1 cellular context compared by ENCODE assay signal in genomic region chr11:95923730-95924413, GRCh38.
TF ChIP-seq lines count a peak whose summit lies in the region.

TSS of gene MTMR2 (minus strand) at chr11:95924107. CDS start at chr11:95923954, 153 bp downstream.

TF ChIP-seq in HepG2, 621 proteins besides CTCF, POLR2A, EP300 and RAD21 (continued from another document and continues in another):
- TF ChIP-seq SYNCRIP (IDR thresholded peaks at IDR 0.05; ENCODE audit: insufficient read depth, low read depth, low read length) (no peak), LCORL (IDR thresholded peaks at IDR 0.05) (no peak), LCORL (CRISPR knock-in tag; IDR thresholded peaks at IDR 0.05) (peak; percentile 71; the same call in 1 of the 2 replicates), ZNF792 (CRISPR knock-in tag; IDR thresholded peaks at IDR 0.05) (peak; percentile 70), ZNF225 (CRISPR knock-in tag; IDR thresholded peaks at IDR 0.05) (peak; percentile 51; the same call in 1 of the 2 replicates), ZNF546 (CRISPR knock-in tag; conservative IDR thresholded peaks at IDR 0.05) (peak; percentile 97), ZNF350 (CRISPR knock-in tag; IDR thresholded peaks at IDR 0.05; ENCODE audit: borderline replicate concordance, low read depth) (peak; percentile 91), ZC3H13 (CRISPR knock-in tag; IDR thresholded peaks at IDR 0.05) (no peak), SKI (IDR thresholded peaks at IDR 0.05; ENCODE audit: partially characterized antibody) (peak; percentile 45), HDAC1 (CRISPR knock-in tag; IDR thresholded peaks at IDR 0.05) (peak; percentile 99), CBX5 (CRISPR knock-in tag; IDR thresholded peaks at IDR 0.05; ENCODE audit: borderline replicate concordance) (no peak; the same call in 1 of the 2 replicates), XRCC5 (optimal IDR thresholded peaks at IDR 0.05; ENCODE audit: low read length) (peak; percentile 76), ZNF296 (CRISPR knock-in tag; conservative IDR thresholded peaks at IDR 0.05) (no peak; the same call in 1 of the 2 replicates), JUND (CRISPR knock-in tag; IDR thresholded peaks at IDR 0.05) (no peak), ZNF878 (CRISPR knock-in tag; IDR thresholded peaks at IDR 0.05) (peak; percentile 43; the same call in 1 of the 2 replicates), CCDC6 (CRISPR knock-in tag; IDR thresholded peaks at IDR 0.05) (peak; percentile 74; the same call in 1 of the 2 replicates), EED (CRISPR knock-in tag; IDR thresholded peaks at IDR 0.05) (peak; percentile 95; the same call in 1 of the 2 replicates), ZNF713 (CRISPR knock-in tag; IDR thresholded peaks at IDR 0.05) (no peak), RNF2 (conservative IDR thresholded peaks at IDR 0.05; ENCODE audit: low read depth) (0 out of 2 replicates have a peak, but pooled peaks have one; percentile 39), ARNT2 (CRISPR knock-in tag; IDR thresholded peaks at IDR 0.05; ENCODE audit: low read depth) (peak; percentile 83), PITX1 (CRISPR knock-in tag; IDR thresholded peaks at IDR 0.05) (peak; percentile 75), NAIF1 (CRISPR knock-in tag; IDR thresholded peaks at IDR 0.05; ENCODE audit: borderline replicate concordance) (no peak), ZNF773 (CRISPR knock-in tag; IDR thresholded peaks at IDR 0.05; ENCODE audit: borderline replicate concordance) (peak; percentile 49; the same call in 1 of the 2 replicates), ZNF790 (CRISPR knock-in tag; IDR thresholded peaks at IDR 0.05; ENCODE audit: borderline replicate concordance) (0 out of 2 replicates have a peak, but pooled peaks have one; percentile 81), GABPB1 (CRISPR knock-in tag; IDR thresholded peaks at IDR 0.05) (peak; percentile 99)
- TF ChIP-seq, protein P1, sequence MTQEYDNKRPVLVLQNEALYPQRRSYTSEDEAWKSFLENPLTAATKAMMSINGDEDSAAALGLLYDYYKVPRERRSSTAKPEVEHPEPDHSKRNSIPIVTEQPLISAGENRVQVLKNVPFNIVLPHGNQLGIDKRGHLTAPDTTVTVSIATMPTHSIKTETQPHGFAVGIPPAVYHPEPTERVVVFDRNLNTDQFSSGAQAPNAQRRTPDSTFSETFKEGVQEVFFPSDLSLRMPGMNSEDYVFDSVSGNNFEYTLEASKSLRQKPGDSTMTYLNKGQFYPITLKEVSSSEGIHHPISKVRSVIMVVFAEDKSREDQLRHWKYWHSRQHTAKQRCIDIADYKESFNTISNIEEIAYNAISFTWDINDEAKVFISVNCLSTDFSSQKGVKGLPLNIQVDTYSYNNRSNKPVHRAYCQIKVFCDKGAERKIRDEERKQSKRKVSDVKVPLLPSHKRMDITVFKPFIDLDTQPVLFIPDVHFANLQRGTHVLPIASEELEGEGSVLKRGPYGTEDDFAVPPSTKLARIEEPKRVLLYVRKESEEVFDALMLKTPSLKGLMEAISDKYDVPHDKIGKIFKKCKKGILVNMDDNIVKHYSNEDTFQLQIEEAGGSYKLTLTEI (CRISPR knock-in tag; conservative IDR thresholded peaks at IDR 0.05) = no peak
- TF ChIP-seq, protein P2, sequence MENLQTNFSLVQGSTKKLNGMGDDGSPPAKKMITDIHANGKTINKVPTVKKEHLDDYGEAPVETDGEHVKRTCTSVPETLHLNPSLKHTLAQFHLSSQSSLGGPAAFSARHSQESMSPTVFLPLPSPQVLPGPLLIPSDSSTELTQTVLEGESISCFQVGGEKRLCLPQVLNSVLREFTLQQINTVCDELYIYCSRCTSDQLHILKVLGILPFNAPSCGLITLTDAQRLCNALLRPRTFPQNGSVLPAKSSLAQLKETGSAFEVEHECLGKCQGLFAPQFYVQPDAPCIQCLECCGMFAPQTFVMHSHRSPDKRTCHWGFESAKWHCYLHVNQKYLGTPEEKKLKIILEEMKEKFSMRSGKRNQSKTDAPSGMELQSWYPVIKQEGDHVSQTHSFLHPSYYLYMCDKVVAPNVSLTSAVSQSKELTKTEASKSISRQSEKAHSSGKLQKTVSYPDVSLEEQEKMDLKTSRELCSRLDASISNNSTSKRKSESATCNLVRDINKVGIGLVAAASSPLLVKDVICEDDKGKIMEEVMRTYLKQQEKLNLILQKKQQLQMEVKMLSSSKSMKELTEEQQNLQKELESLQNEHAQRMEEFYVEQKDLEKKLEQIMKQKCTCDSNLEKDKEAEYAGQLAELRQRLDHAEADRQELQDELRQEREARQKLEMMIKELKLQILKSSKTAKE (CRISPR knock-in tag; IDR thresholded peaks at IDR 0.05; ENCODE audit: borderline replicate concordance) = 0 out of 2 replicates have a peak, but pooled peaks have one; percentile 18
- TF ChIP-seq, protein P3, sequence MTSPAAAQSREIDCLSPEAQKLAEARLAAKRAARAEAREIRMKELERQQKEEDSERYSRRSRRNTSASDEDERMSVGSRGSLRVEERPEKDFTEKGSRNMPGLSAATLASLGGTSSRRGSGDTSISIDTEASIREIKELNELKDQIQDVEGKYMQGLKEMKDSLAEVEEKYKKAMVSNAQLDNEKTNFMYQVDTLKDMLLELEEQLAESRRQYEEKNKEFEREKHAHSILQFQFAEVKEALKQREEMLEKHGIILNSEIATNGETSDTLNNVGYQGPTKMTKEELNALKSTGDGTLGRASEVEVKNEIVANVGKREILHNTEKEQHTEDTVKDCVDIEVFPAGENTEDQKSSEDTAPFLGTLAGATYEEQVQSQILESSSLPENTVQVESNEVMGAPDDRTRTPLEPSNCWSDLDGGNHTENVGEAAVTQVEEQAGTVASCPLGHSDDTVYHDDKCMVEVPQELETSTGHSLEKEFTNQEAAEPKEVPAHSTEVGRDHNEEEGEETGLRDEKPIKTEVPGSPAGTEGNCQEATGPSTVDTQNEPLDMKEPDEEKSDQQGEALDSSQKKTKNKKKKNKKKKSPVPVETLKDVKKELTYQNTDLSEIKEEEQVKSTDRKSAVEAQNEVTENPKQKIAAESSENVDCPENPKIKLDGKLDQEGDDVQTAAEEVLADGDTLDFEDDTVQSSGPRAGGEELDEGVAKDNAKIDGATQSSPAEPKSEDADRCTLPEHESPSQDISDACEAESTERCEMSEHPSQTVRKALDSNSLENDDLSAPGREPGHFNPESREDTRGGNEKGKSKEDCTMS (CRISPR knock-in tag; conservative IDR thresholded peaks at IDR 0.05) = no peak
- TF ChIP-seq, protein P4, sequence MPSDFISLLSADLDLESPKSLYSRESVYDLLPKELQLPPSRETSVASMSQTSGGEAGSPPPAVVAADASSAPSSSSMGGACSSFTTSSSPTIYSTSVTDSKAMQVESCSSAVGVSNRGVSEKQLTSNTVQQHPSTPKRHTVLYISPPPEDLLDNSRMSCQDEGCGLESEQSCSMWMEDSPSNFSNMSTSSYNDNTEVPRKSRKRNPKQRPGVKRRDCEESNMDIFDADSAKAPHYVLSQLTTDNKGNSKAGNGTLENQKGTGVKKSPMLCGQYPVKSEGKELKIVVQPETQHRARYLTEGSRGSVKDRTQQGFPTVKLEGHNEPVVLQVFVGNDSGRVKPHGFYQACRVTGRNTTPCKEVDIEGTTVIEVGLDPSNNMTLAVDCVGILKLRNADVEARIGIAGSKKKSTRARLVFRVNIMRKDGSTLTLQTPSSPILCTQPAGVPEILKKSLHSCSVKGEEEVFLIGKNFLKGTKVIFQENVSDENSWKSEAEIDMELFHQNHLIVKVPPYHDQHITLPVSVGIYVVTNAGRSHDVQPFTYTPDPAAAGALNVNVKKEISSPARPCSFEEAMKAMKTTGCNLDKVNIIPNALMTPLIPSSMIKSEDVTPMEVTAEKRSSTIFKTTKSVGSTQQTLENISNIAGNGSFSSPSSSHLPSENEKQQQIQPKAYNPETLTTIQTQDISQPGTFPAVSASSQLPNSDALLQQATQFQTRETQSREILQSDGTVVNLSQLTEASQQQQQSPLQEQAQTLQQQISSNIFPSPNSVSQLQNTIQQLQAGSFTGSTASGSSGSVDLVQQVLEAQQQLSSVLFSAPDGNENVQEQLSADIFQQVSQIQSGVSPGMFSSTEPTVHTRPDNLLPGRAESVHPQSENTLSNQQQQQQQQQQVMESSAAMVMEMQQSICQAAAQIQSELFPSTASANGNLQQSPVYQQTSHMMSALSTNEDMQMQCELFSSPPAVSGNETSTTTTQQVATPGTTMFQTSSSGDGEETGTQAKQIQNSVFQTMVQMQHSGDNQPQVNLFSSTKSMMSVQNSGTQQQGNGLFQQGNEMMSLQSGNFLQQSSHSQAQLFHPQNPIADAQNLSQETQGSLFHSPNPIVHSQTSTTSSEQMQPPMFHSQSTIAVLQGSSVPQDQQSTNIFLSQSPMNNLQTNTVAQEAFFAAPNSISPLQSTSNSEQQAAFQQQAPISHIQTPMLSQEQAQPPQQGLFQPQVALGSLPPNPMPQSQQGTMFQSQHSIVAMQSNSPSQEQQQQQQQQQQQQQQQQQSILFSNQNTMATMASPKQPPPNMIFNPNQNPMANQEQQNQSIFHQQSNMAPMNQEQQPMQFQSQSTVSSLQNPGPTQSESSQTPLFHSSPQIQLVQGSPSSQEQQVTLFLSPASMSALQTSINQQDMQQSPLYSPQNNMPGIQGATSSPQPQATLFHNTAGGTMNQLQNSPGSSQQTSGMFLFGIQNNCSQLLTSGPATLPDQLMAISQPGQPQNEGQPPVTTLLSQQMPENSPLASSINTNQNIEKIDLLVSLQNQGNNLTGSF (CRISPR knock-in tag; IDR thresholded peaks at IDR 0.05) = no peak
- TF ChIP-seq, protein P5, sequence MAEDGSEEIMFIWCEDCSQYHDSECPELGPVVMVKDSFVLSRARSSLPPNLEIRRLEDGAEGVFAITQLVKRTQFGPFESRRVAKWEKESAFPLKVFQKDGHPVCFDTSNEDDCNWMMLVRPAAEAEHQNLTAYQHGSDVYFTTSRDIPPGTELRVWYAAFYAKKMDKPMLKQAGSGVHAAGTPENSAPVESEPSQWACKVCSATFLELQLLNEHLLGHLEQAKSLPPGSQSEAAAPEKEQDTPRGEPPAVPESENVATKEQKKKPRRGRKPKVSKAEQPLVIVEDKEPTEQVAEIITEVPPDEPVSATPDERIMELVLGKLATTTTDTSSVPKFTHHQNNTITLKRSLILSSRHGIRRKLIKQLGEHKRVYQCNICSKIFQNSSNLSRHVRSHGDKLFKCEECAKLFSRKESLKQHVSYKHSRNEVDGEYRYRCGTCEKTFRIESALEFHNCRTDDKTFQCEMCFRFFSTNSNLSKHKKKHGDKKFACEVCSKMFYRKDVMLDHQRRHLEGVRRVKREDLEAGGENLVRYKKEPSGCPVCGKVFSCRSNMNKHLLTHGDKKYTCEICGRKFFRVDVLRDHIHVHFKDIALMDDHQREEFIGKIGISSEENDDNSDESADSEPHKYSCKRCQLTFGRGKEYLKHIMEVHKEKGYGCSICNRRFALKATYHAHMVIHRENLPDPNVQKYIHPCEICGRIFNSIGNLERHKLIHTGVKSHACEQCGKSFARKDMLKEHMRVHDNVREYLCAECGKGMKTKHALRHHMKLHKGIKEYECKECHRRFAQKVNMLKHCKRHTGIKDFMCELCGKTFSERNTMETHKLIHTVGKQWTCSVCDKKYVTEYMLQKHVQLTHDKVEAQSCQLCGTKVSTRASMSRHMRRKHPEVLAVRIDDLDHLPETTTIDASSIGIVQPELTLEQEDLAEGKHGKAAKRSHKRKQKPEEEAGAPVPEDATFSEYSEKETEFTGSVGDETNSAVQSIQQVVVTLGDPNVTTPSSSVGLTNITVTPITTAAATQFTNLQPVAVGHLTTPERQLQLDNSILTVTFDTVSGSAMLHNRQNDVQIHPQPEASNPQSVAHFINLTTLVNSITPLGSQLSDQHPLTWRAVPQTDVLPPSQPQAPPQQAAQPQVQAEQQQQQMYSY (CRISPR knock-in tag; IDR thresholded peaks at IDR 0.05) = peak; percentile 49; the same call in 1 of the 2 replicates
- TF ChIP-seq, protein P6, sequence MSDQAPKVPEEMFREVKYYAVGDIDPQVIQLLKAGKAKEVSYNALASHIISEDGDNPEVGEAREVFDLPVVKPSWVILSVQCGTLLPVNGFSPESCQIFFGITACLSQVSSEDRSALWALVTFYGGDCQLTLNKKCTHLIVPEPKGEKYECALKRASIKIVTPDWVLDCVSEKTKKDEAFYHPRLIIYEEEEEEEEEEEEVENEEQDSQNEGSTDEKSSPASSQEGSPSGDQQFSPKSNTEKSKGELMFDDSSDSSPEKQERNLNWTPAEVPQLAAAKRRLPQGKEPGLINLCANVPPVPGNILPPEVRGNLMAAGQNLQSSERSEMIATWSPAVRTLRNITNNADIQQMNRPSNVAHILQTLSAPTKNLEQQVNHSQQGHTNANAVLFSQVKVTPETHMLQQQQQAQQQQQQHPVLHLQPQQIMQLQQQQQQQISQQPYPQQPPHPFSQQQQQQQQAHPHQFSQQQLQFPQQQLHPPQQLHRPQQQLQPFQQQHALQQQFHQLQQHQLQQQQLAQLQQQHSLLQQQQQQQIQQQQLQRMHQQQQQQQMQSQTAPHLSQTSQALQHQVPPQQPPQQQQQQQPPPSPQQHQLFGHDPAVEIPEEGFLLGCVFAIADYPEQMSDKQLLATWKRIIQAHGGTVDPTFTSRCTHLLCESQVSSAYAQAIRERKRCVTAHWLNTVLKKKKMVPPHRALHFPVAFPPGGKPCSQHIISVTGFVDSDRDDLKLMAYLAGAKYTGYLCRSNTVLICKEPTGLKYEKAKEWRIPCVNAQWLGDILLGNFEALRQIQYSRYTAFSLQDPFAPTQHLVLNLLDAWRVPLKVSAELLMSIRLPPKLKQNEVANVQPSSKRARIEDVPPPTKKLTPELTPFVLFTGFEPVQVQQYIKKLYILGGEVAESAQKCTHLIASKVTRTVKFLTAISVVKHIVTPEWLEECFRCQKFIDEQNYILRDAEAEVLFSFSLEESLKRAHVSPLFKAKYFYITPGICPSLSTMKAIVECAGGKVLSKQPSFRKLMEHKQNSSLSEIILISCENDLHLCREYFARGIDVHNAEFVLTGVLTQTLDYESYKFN (CRISPR knock-in tag; conservative IDR thresholded peaks at IDR 0.05) = peak; percentile 37; the same call in 1 of the 2 replicates
- TF ChIP-seq, protein P7, sequence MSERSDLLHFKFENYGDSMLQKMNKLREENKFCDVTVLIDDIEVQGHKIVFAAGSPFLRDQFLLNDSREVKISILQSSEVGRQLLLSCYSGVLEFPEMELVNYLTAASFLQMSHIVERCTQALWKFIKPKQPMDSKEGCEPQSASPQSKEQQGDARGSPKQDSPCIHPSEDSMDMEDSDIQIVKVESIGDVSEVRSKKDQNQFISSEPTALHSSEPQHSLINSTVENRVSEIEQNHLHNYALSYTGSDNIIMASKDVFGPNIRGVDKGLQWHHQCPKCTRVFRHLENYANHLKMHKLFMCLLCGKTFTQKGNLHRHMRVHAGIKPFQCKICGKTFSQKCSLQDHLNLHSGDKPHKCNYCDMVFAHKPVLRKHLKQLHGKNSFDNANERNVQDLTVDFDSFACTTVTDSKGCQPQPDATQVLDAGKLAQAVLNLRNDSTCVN (CRISPR knock-in tag; IDR thresholded peaks at IDR 0.05; ENCODE audit: borderline replicate concordance) = peak; percentile 58; the same call in 1 of the 2 replicates
